ENCODE assay signal across 32 cellular contexts in the genomic region with DNA sequence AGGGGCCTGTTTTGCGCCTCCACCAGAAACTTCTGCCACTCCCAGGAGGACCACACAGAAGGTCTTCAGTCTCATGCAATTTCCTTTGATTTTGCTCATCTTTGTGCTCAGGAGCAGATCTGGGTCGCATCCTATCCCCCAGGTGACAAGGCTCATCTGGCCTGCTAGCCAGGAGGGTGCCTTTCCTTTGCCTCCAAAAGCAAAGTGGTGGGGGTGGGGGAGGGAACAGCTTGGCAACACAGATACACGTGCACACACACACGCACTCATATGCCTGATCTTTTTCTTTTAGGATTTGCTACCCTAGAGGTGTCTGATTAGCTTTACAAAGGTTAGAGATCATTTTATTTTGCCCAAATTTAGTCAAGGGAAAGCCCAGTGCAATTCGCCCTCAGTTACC. TPM values are rescaled to one million over a fixed set of nuclear protein-coding genes. Genes with fewer than 3 reads are reported as not detected.
DNase-seq lines count a peak whose midpoint lies in the region; ATAC-seq, FAIRE-seq and TF ChIP-seq lines count a peak whose summit lies in the region.
"Had no signal": no experiment of that assay in that cellular context is flagged by ENCODE, and none has a peak within 500 bp of the region (broad histone marks: within the 10 kb centered on the region; RNA-seq: fewer than 3 reads in every experiment).

No MANE protein-coding gene starts in this region.

- H3K4me1 ChIP-seq in SJSA1 (replicated peaks) (peaks cover 29% of the 10 kb centered on the region), astrocyte (ENCODE audit: insufficient read depth, low read length) (peaks cover 4% of the 10 kb centered on the region), Caco-2 (no peaks in the 10 kb centered on the region)

- H3K79me2 ChIP-seq in astrocyte (ENCODE audit: insufficient read depth, low read length) = no peaks in the 10 kb centered on the region

- POLR2A ChIA-PET in Caco-2 (lab: Charles Lee) = no interaction called here

- no peak overlapping the region for H2AFZ ChIP-seq in astrocyte (ENCODE audit: low read depth, low read length)
- H2AFZ ChIP-seq: PC-9 had no signal

- H3K4me1 Mint-ChIP-seq in natural killer cell treated with Interleukin-12 subunit alpha and Interleukin-12 subunit beta and Interleukin-15 and Interleukin-18, amount 100 ng/mL, for 72 hours (ENCODE audit: low read depth in 2 of 2) = peaks cover 38 to 77% of the 10 kb centered on the region in 2 donors
- H3K4me1 Mint-ChIP-seq in natural killer cell = peaks cover 19 to 31% of the 10 kb centered on the region in 2 donors
- H3K4me1 Mint-ChIP-seq in astrocyte (ENCODE audit: low read depth, unreplicated experiment) = peaks cover 14% of the 10 kb centered on the region
- H3K4me1 Mint-ChIP-seq in Caco-2 (ENCODE audit: low read depth, unreplicated experiment) = peaks cover 7% of the 10 kb centered on the region
- peaks cover 25% of the 10 kb centered on the region for H3K4me1 Mint-ChIP-seq in nephron progenitor cell

- CTCF ChIA-PET in Caco-2 (lab: Charles Lee) = interaction anchor here (0.5 kb wide), 1 partner anchor 822 kb away, joined by 3 read pairs; no protein-coding TSS in a partner anchor

- no TSS peak for BruUV-seq in Caco-2 (replicated peaks; lab: Mats Ljungman, UMichigan)

- no peak for DNase-seq in natural killer cell treated with Interleukin-12 subunit alpha and Interleukin-12 subunit beta and Interleukin-15 and Interleukin-18, amount 100 ng/mL, for 72 hours (ENCODE audit: low spot score)
- no peak for DNase-seq in natural killer cell
- no peak for DNase-seq in SJSA1 (ENCODE audit: low read depth in 1 of 2, low spot score in 2 of 2)
- DNase-seq in astrocyte (ENCODE audit: low read depth) = no peak
- DNase-seq in Caco-2 = no peak
- DNase-seq in nephron progenitor cell = no peak
- no peak for DNase-seq in hepatic stellate cell (ENCODE audit: low spot score)
- DNase-seq: activated naive CD4-positive, alpha-beta T cell; activated T-cell treated with anti-CD3 and anti-CD28 coated beads, Interleukin-2, amount 50 U/mL, for 4 hours; amygdala; colonic mucosa; COR-L47; DMS79 treated with DMSO at 0.1 percent for 48 hours; effector memory CD4-positive, alpha-beta T cell; erythroblast; midbrain; NCI-H1092 treated with DMSO at 0.1 percent for 48 hours; NCI-H187 treated with DMSO at 0.1 percent for 48 hours; NCI-H2227 treated with DMSO at 0.1 percent for 48 hours; NCI-H526 treated with DMSO at 0.1 percent for 48 hours; PC-9; transverse colon had no signal

- H3K9ac ChIP-seq in astrocyte (ENCODE audit: low read length) = no peak overlapping the region

- H4K20me1 ChIP-seq in astrocyte (ENCODE audit: insufficient read depth, low read length) = no peaks in the 10 kb centered on the region

- peaks cover 5% of the 10 kb centered on the region for H3K36me3 Mint-ChIP-seq in natural killer cell treated with Interleukin-12 subunit alpha and Interleukin-12 subunit beta and Interleukin-15 and Interleukin-18, amount 100 ng/mL, for 72 hours
- H3K36me3 Mint-ChIP-seq in natural killer cell (no peaks in the 10 kb centered on the region), astrocyte (ENCODE audit: low read depth, unreplicated experiment) (no peaks in the 10 kb centered on the region), Caco-2 (ENCODE audit: insufficient read depth, unreplicated experiment) (no peaks in the 10 kb centered on the region), nephron progenitor cell (ENCODE audit: low read depth) (no peaks in the 10 kb centered on the region)
- H3K36me3 Mint-ChIP-seq: naive thymus-derived CD4-positive, alpha-beta T cell had no signal

- H3K9me3 ChIP-seq in SJSA1 (replicated peaks) = no peaks in the 10 kb centered on the region
- no peaks in the 10 kb centered on the region for H3K9me3 ChIP-seq in astrocyte (ENCODE audit: insufficient read depth, low read depth, low read length)
- H3K9me3 ChIP-seq in Caco-2 = no peaks in the 10 kb centered on the region
- H3K9me3 ChIP-seq: colonic mucosa, HAP-1, transverse colon had no signal

- H3K9me3 Mint-ChIP-seq in natural killer cell treated with Interleukin-12 subunit alpha and Interleukin-12 subunit beta and Interleukin-15 and Interleukin-18, amount 100 ng/mL, for 72 hours = no peaks in the 10 kb centered on the region
- no peaks in the 10 kb centered on the region for H3K9me3 Mint-ChIP-seq in natural killer cell
- H3K9me3 Mint-ChIP-seq in astrocyte (ENCODE audit: unreplicated experiment) = no peaks in the 10 kb centered on the region
- H3K9me3 Mint-ChIP-seq in Caco-2 (ENCODE audit: unreplicated experiment) = no peaks in the 10 kb centered on the region
- no peaks in the 10 kb centered on the region for H3K9me3 Mint-ChIP-seq in nephron progenitor cell
- H3K9me3 Mint-ChIP-seq: activated T-cell treated with anti-CD3 and anti-CD28 coated beads, Interleukin-2, amount 50 U/mL, for 4 hours; naive thymus-derived CD4-positive, alpha-beta T cell had no signal

- H3K27me3 ChIP-seq in SJSA1 (replicated peaks) (no peaks in the 10 kb centered on the region), astrocyte (ENCODE audit: insufficient read depth, low read length) (peaks cover 3% of the 10 kb centered on the region), Caco-2 (replicated peaks; ENCODE audit: control insufficient read depth, insufficient read depth, low read length) (no peaks in the 10 kb centered on the region)
- H3K27me3 ChIP-seq: colonic mucosa had no signal

- peak overlapping the region; percentile 85 for H3K4me3 Mint-ChIP-seq in natural killer cell treated with Interleukin-12 subunit alpha and Interleukin-12 subunit beta and Interleukin-15 and Interleukin-18, amount 100 ng/mL, for 72 hours
- H3K4me3 Mint-ChIP-seq in natural killer cell (no peak overlapping the region), astrocyte (ENCODE audit: unreplicated experiment) (peak overlapping the region; percentile 45), Caco-2 (ENCODE audit: unreplicated experiment) (no peak overlapping the region), nephron progenitor cell (no peak overlapping the region)
- H3K4me3 Mint-ChIP-seq: B cell had no signal

- TF ChIP-seq CTCF in natural killer cell (IDR thresholded peaks at IDR 0.05) (no peak), astrocyte (IDR thresholded peaks at IDR 0.05; ENCODE audit: insufficient read depth, low read depth, low read length) (no peak), Caco-2 (IDR thresholded peaks at IDR 0.05; ENCODE audit: insufficient read depth in 1 of 2, low read depth in 1 of 2, low read length in 1 of 2, severe bottlenecking in 1 of 2, unreplicated experiment in 1 of 2) (no peak), nephron progenitor cell (IDR thresholded peaks at IDR 0.05) (no peak)

- H3K4me3 ChIP-seq in SJSA1 = no peak overlapping the region
- H3K4me3 ChIP-seq in astrocyte (ENCODE audit: insufficient read depth, low read depth, low read length) = no peak overlapping the region
- H3K4me3 ChIP-seq in Caco-2 (ENCODE audit: low read depth, low read length) = no peak overlapping the region
- H3K4me3 ChIP-seq: colonic mucosa, HAP-1, PC-9, transverse colon had no signal

- intact Hi-C loops in natural killer cell (cut with micrococcal nuclease) = no loop called here
- intact Hi-C loops in Caco-2 (cut with micrococcal nuclease; ENCODE audit: unreplicated experiment) = no loop called here

- ATAC-seq in natural killer cell treated with Interleukin-12 subunit alpha and Interleukin-12 subunit beta and Interleukin-15 and Interleukin-18, amount 100 ng/mL, for 72 hours = no peak
- ATAC-seq in natural killer cell (no peak), HG03521 (IDR thresholded peaks at IDR 0.05; ENCODE audit: unreplicated experiment) (no peak)
- ATAC-seq: Right ventricle myocardium inferior had no signal

- H3K36me3 ChIP-seq in SJSA1 = no peaks in the 10 kb centered on the region
- no peaks in the 10 kb centered on the region for H3K36me3 ChIP-seq in astrocyte (ENCODE audit: insufficient read depth, low read length)
- H3K36me3 ChIP-seq in Caco-2 (ENCODE audit: control insufficient read depth, insufficient read depth, low read length) = no peaks in the 10 kb centered on the region
- H3K36me3 ChIP-seq: colonic mucosa, HAP-1, transverse colon had no signal

- FAIRE-seq in astrocyte (lab: Jason Lieb, UNC) = no peak
- FAIRE-seq: bronchial epithelial cell had no signal

- H3K4me2 ChIP-seq in astrocyte (ENCODE audit: low read length) = no peak overlapping the region
- H3K4me2 ChIP-seq: PC-9 had no signal

- H3K27me3 Mint-ChIP-seq in natural killer cell treated with Interleukin-12 subunit alpha and Interleukin-12 subunit beta and Interleukin-15 and Interleukin-18, amount 100 ng/mL, for 72 hours = peaks cover 12 to 48% of the 10 kb centered on the region in 2 donors
- peaks cover 45 to 74% of the 10 kb centered on the region in 2 donors for H3K27me3 Mint-ChIP-seq in natural killer cell (ENCODE audit: low read depth in 2 of 2)
- peaks cover 14% of the 10 kb centered on the region for H3K27me3 Mint-ChIP-seq in astrocyte (ENCODE audit: low read depth, unreplicated experiment)
- no peaks in the 10 kb centered on the region for H3K27me3 Mint-ChIP-seq in Caco-2 (ENCODE audit: insufficient read depth, unreplicated experiment)
- H3K27me3 Mint-ChIP-seq in nephron progenitor cell (ENCODE audit: low read depth, poor library complexity) = no peaks in the 10 kb centered on the region

- H3K27ac ChIP-seq in SJSA1 = peak overlapping the region; percentile 42; the same call in 1 of the 2 replicates
- H3K27ac ChIP-seq in astrocyte (ENCODE audit: low read depth, low read length) = no peak overlapping the region
- H3K27ac ChIP-seq: colonic mucosa, PC-9, transverse colon had no signal

- peak overlapping the region; percentile 24 to 67 for H3K27ac Mint-ChIP-seq in natural killer cell treated with Interleukin-12 subunit alpha and Interleukin-12 subunit beta and Interleukin-15 and Interleukin-18, amount 100 ng/mL, for 72 hours
- H3K27ac Mint-ChIP-seq in natural killer cell (peak overlapping the region in 1 of 2 donors; percentile 58), astrocyte (ENCODE audit: unreplicated experiment) (no peak overlapping the region), Caco-2 (ENCODE audit: unreplicated experiment) (no peak overlapping the region), nephron progenitor cell (no peak overlapping the region)

RNA-seq across cellular contexts. Expression of gene SPATA3, which starts 13.8 kb away (rescaled TPM):
- total RNA-seq in natural killer cell treated with Interleukin-12 subunit alpha and Interleukin-12 subunit beta and Interleukin-15 and Interleukin-18, amount 100 ng/mL, for 72 hours = under 1 TPM in 1 of 2 donors, not detected in 1; 0.50 TPM
- total RNA-seq in natural killer cell (not detected), astrocyte (not detected in 2 replicates), Caco-2 (2022) (not detected in 2 replicates)
- total RNA-seq in SJSA1 (2014; rRNA removed; shearing (Covaris generic)) = not detected in 2 replicates
- total RNA-seq: activated T-cell treated with anti-CD3 and anti-CD28 coated beads, Interleukin-2, amount 50 U/mL, for 4 hours; B cell; bronchial epithelial cell; colonic mucosa; fibroblast of villous mesenchyme; kidney epithelial cell; M059J; naive thymus-derived CD4-positive, alpha-beta T cell; osteoblast; PC-9; Right ventricle myocardium inferior; transverse colon had no signal

RNA-seq across cellular contexts. Expression of gene C2orf72, which starts 55.2 kb away (rescaled TPM):
- total RNA-seq in natural killer cell treated with Interleukin-12 subunit alpha and Interleukin-12 subunit beta and Interleukin-15 and Interleukin-18, amount 100 ng/mL, for 72 hours = 1 to 10 TPM in 1 of 2 donors, under 1 TPM in 1; 0.36 to 2.2 TPM
- total RNA-seq in natural killer cell (not detected), astrocyte (0.84 and 1.0 TPM in 2 replicates), Caco-2 (2022) (90.5 and 105 TPM in 2 replicates)
- total RNA-seq in SJSA1 (2014; rRNA removed; shearing (Covaris generic)) = 0.41 TPM in 1 of 2 replicates, not detected in the other
- total RNA-seq: B cell, bronchial epithelial cell, fibroblast of villous mesenchyme, osteoblast, PC-9 had no signal

RNA-seq across cellular contexts. Expression of gene GPR55, which starts 57.1 kb away (rescaled TPM):
- total RNA-seq in natural killer cell treated with Interleukin-12 subunit alpha and Interleukin-12 subunit beta and Interleukin-15 and Interleukin-18, amount 100 ng/mL, for 72 hours = 1 to 10 TPM in 1 of 2 donors, under 1 TPM in 1; 0.26 to 5.5 TPM
- total RNA-seq in natural killer cell (1 to 10 TPM in 1 of 3 donors, under 1 TPM in 2; 0.09 to 1.1 (median 0.40) TPM), astrocyte (0.12 TPM in 1 of 2 replicates, not detected in the other), Caco-2 (2022) (not detected in 2 replicates)
- 2.6 and 5.7 TPM in 2 replicates for total RNA-seq in SJSA1 (2014; rRNA removed; shearing (Covaris generic))
- total RNA-seq: bronchial epithelial cell, fibroblast of villous mesenchyme, kidney epithelial cell, M059J, osteoblast, PC-9, Right ventricle myocardium inferior had no signal

Comparison
In these comparisons a context has a peak if more than half of its experiments do, and no peak if none do; other contexts are left out.
1. H3K4me3 Mint-ChIP-seq: peak in natural killer cell treated with Interleukin-12 subunit alpha and Interleukin-12 subunit beta and Interleukin-15 and Interleukin-18, amount 100 ng/mL, for 72 hours (single experiment) and astrocyte (single experiment); none in natural killer cell (single experiment), Caco-2 (single experiment) and nephron progenitor cell (single experiment).
2. H3K27ac Mint-ChIP-seq: peak in natural killer cell treated with Interleukin-12 subunit alpha and Interleukin-12 subunit beta and Interleukin-15 and Interleukin-18, amount 100 ng/mL, for 72 hours (2 of 2); none in astrocyte (single experiment), Caco-2 (single experiment) and nephron progenitor cell (single experiment).
3. RNA of gene C2orf72, which starts 55.2 kb away (total RNA-seq): 90.5 to 105 TPM in Caco-2; 0.36 to 2.2 TPM in natural killer cell treated with Interleukin-12 subunit alpha and Interleukin-12 subunit beta and Interleukin-15 and Interleukin-18, amount 100 ng/mL, for 72 hours, 0.84 to 1.0 TPM in astrocyte, 0.41 TPM in SJSA1 and not detected in natural killer cell; every median in the first group is over 10 times any median in the second.